15 cellular contexts compared by ENCODE assay signal in genomic region chr20:16123623-16124022, GRCh38.
"Had no signal": no experiment of that assay in that cellular context is flagged by ENCODE, and none has a peak within 500 bp of the region (broad histone marks: within the 10 kb centered on the region; RNA-seq: fewer than 3 reads in every experiment).

No MANE protein-coding gene starts in this region.

- H3K9me3 Mint-ChIP-seq: activated naive CD4-positive, alpha-beta T cell treated with anti-CD3 and anti-CD28 coated beads, Interleukin-2, amount 10 ng/mL, durations not matched to agents 7 days and 5 days; natural killer cell had no signal

- H3K27ac Mint-ChIP-seq: activated naive CD4-positive, alpha-beta T cell treated with anti-CD3 and anti-CD28 coated beads, Interleukin-2, amount 10 ng/mL, durations not matched to agents 7 days and 5 days; natural killer cell; progenitor cell of endocrine pancreas; stimulated activated naive CD8-positive, alpha-beta T cell treated with anti-CD3 and anti-CD28 coated beads, Interleukin-15, Interleukin-2, amounts not matched to agents 100 ng/mL and 50 ng/mL, for 24 hours had no signal

- H3K4me3 ChIP-seq: gastrocnemius medialis, spleen, thyroid gland had no signal

- H3K4me1 Mint-ChIP-seq: activated naive CD4-positive, alpha-beta T cell treated with anti-CD3 and anti-CD28 coated beads, Interleukin-2, amount 10 ng/mL, durations not matched to agents 7 days and 5 days; natural killer cell had no signal

- H3K27me3 Mint-ChIP-seq: activated naive CD4-positive, alpha-beta T cell treated with anti-CD3 and anti-CD28 coated beads, Interleukin-2, amount 10 ng/mL, durations not matched to agents 7 days and 5 days; stimulated activated naive CD8-positive, alpha-beta T cell treated with anti-CD3 and anti-CD28 coated beads, Interleukin-15, Interleukin-2, amounts not matched to agents 100 ng/mL and 50 ng/mL, for 24 hours had no signal

- H3K36me3 Mint-ChIP-seq: activated naive CD4-positive, alpha-beta T cell treated with anti-CD3 and anti-CD28 coated beads, Interleukin-2, amount 10 ng/mL, durations not matched to agents 7 days and 5 days; natural killer cell had no signal

- ATAC-seq: gastrocnemius medialis, left ventricle myocardium superior, natural killer cell had no signal

- H3K4me3 Mint-ChIP-seq: activated naive CD4-positive, alpha-beta T cell treated with anti-CD3 and anti-CD28 coated beads, Interleukin-2, amount 10 ng/mL, durations not matched to agents 7 days and 5 days; natural killer cell; stimulated activated naive CD8-positive, alpha-beta T cell treated with anti-CD3 and anti-CD28 coated beads, Interleukin-15, Interleukin-2, amounts not matched to agents 100 ng/mL and 50 ng/mL, for 24 hours had no signal

- DNase-seq: activated effector memory CD4-positive, alpha-beta T cell treated with anti-CD3 and anti-CD28 coated beads, Interleukin-2, amount 50 U/mL, for 16 hours; activated naive CD4-positive, alpha-beta T cell treated with anti-CD3 and anti-CD28 coated beads, Interleukin-2, amount 10 ng/mL, durations not matched to agents 7 days and 5 days; amygdala; gastrocnemius medialis; hippocampal formation; left ventricle myocardium superior; midbrain; natural killer cell; spleen; stimulated activated CD4-positive, alpha-beta T cell treated with anti-CD3 and anti-CD28 coated beads, Interleukin-4, amount 100 ng/mL, for 4 hours; substantia nigra; T-helper 1 cell; thyroid gland had no signal
